ENCODE assay signal across 28 cellular contexts in the genomic region with DNA sequence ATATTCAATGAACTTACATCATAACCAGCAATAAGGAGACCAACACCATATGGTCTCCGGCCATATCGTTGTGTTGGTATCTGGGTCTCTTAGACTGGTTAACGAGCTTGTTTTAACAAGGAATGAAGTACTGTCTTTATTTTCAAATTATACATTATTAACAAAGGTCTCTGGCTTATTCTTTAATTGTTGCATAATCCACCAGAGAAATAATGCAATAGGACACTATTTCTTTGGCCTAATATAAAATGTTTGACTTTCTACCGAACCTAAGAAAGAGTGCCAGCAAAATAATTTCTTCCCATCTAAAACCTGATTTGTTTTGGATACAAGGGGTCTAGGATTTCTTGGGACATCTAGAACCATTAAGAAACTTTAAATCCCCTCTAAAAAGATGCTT.
"Had no signal": no experiment of that assay in that cellular context is flagged by ENCODE, and none has a peak within 500 bp of the region (broad histone marks: within the 10 kb centered on the region; RNA-seq: fewer than 3 reads in every experiment).

No MANE protein-coding gene starts in this region.

- ATAC-seq: effector memory CD8-positive, alpha-beta T cell; esophagus mucosa; foreskin keratinocyte; gastrocnemius medialis; gastroesophageal sphincter; heart left ventricle; heart right ventricle had no signal

- H3K4me1 ChIP-seq: colonic mucosa had no signal

- H3K9me3 ChIP-seq: colonic mucosa, esophagus muscularis mucosa, esophagus squamous epithelium, gastrocnemius medialis, gastroesophageal sphincter, heart left ventricle, heart right ventricle had no signal

- DNase-seq: colonic mucosa; cortex of kidney; dermis blood vessel endothelial cell; dorsolateral prefrontal cortex; effector CD4-positive, alpha-beta T cell; effector CD8-positive, alpha-beta T cell; effector memory CD4-positive, alpha-beta T cell; effector memory CD8-positive, alpha-beta T cell; endodermal cell; erythroblast; esophagus squamous epithelium; foreskin fibroblast; foreskin keratinocyte; foreskin melanocyte; gastrocnemius medialis; glutamatergic neuron; head of caudate nucleus; heart left ventricle; heart right ventricle had no signal

- H3K27me3 ChIP-seq: colonic mucosa, dorsolateral prefrontal cortex, esophagus muscularis mucosa, esophagus squamous epithelium, foreskin keratinocyte, gastrocnemius medialis, gastroesophageal sphincter, heart left ventricle, heart right ventricle, hepatocyte had no signal

- H2AFZ ChIP-seq: hepatocyte had no signal

- FAIRE-seq: endometrium, endothelial cell of umbilical vein, frontal cortex had no signal

- H3K4me2 ChIP-seq: hepatocyte had no signal

- H3K27ac ChIP-seq: colonic mucosa, coronary artery, dorsolateral prefrontal cortex, epithelial cell of prostate, esophagus muscularis mucosa, esophagus squamous epithelium, foreskin keratinocyte, gastrocnemius medialis, gastroesophageal sphincter, heart left ventricle, heart right ventricle, hepatocyte had no signal

- H3K4me3 ChIP-seq: colonic mucosa, coronary artery, dorsolateral prefrontal cortex, esophagus muscularis mucosa, esophagus squamous epithelium, gastrocnemius medialis, gastroesophageal sphincter, heart left ventricle, heart right ventricle, hepatocyte had no signal
